Comparison of ENCODE assay signal across 8 cellular contexts in the genomic region with DNA sequence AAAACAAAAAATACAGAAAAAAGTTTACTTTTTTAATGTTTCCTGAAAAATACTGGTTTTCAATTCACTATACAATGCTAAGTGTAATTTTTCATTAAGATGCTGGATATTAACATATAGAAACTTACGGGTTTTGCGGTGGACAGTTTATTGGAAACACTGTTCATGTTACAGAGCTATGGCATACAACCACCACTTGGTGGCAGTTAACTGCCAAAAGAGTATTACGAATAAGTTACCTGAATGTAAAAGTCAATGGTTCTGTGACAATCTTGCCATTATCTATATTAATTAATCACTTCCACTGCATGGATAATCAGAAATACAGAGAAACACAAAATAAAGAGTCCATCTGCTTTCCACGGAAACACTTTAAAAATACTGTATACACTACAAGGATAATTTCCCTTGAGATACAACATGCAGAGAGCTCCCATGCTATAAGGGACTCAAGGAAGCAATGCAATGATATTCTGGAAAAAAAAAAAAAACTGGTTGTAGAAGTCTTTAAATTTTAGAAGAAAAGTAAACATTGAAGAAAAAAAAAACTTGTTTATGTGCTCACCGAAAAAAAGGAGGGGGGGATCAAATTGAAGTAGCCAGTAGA.
DNase-seq lines count a peak whose midpoint lies in the region; ATAC-seq, FAIRE-seq and TF ChIP-seq lines count a peak whose summit lies in the region.

No MANE protein-coding gene starts in this region.

- no peak for TF ChIP-seq EP300 in K562 (IDR thresholded peaks at IDR 0.05; ENCODE audit: low read length)

- H3K9ac ChIP-seq in K562 (ENCODE audit: insufficient read depth in 1 of 2, low read depth in 2 of 2, low read length in 2 of 2): no peak overlapping the region

- H3K27ac ChIP-seq in K562 (ENCODE audit: extremely low read depth, low read depth, low read length): no peak overlapping the region

- H3K36me3 ChIP-seq in K562 (ENCODE audit: control insufficient read depth, insufficient read depth, low read length): no peaks in the 10 kb centered on the region

- peak; percentile 67 for FAIRE-seq in K562 (lab: Jason Lieb, UNC)

- no peaks in the 10 kb centered on the region for H4K20me1 ChIP-seq in K562 (replicated peaks; ENCODE audit: control insufficient read depth, insufficient read depth, low read length)

- H3K9me3 ChIP-seq in K562 (replicated peaks; ENCODE audit: control insufficient read depth, insufficient read depth, low read depth, low read length): no peaks in the 10 kb centered on the region

- DNase-seq in Caki2 (ENCODE audit: low read depth) (peak; percentile 19), NCI-H2171 treated with DMSO at 0.1 percent for 48 hours (lab: John Stamatoyannopoulos, UW) (peak; percentile 39), K562 (ENCODE audit: extremely low read depth in 1 of 4, low spot score in 3 of 4) (peak; percentile 12 to 28 (median 15)), left lobe of liver (ENCODE audit: low spot score) (no peak), GOT3 (lab: John Stamatoyannopoulos, UW) (no peak)
- no peak for DNase-seq in activated T-cell treated with anti-CD3 and anti-CD28 coated beads, Interleukin-2, amount 50 U/mL, for 48 hours

- no peak overlapping the region for H3K4me3 ChIP-seq in K562

- BruUV-seq in K562 (replicated peaks; lab: Mats Ljungman, UMichigan): no TSS peak

- TF ChIP-seq POLR2A in K562 (conservative IDR thresholded peaks at IDR 0.05): no peak

- no peaks in the 10 kb centered on the region for H3K79me2 ChIP-seq in K562 (ENCODE audit: control insufficient read depth, insufficient read depth, low read length)

- peak; percentile 69 to 73 for TF ChIP-seq RAD21 in K562 (CRISPR knock-in tag; conservative IDR thresholded peaks at IDR 0.05 in 1 of 2, IDR thresholded peaks at IDR 0.05 in 1 of 2)

- in situ Hi-C loops in Caki2 (cut with HindIII; ENCODE audit: low pct_unique_long_range_greater_than_20kb, low sequenced_read_pairs) (no loop called here), K562 (cut with MboI) (no loop called here)

- no peaks in the 10 kb centered on the region for H3K27me3 ChIP-seq in K562 (ENCODE audit: control insufficient read depth in 2 of 2, insufficient read depth in 2 of 2, low read length in 2 of 2)

- CTCF ChIA-PET in K562 (lab: Yijun Ruan, JAX; ENCODE audit: low intra/inter-chr PET ratio): interaction anchor here (0.6 kb wide), 2 partner anchors 112 to 123 kb away, joined by 3 read pairs; no protein-coding TSS in a partner anchor

- no peak overlapping the region for H2AFZ ChIP-seq in K562 (ENCODE audit: low read depth, low read length)

- H3K4me1 ChIP-seq in K562 (replicated peaks in 1 of 2; ENCODE audit: control insufficient read depth in 2 of 2, insufficient read depth in 2 of 2, low read length in 2 of 2): no peaks in the 10 kb centered on the region

- intact Hi-C loops in K562 (cut with micrococcal nuclease): no loop called here

- peak in 2 of 3 experiments; percentile 42 to 54; a peak in 3 of 6 replicates for TF ChIP-seq CTCF in K562 (IDR thresholded peaks at IDR 0.05 in 2 of 3, conservative IDR thresholded peaks at IDR 0.05 in 1 of 3; ENCODE audit: insufficient read depth in 2 of 3, low read depth in 1 of 3, low read length in 3 of 3)

- POLR2A ChIA-PET in K562 (lab: Yijun Ruan, JAX): no interaction called here

- no peak overlapping the region for H3K4me2 ChIP-seq in K562 (ENCODE audit: insufficient read depth, low read length)

- WGBS in K562 (ENCODE audit: insufficient coverage, low coverage, missing lambda C conversion rate): 8% methylated on average over 5 of the region's 5 CpGs

- no peaks in the 10 kb centered on the region for H3K9me1 ChIP-seq in K562 (ENCODE audit: control insufficient read depth, insufficient read depth, low read length)

- ATAC-seq in GM18517 (IDR thresholded peaks at IDR 0.05; ENCODE audit: unreplicated experiment) (peak; percentile 89), HG02885 (IDR thresholded peaks at IDR 0.05; ENCODE audit: poor library complexity, unreplicated experiment) (peak; percentile 97), K562 (peak; percentile 73), left lobe of liver (peak; percentile 84)

TF ChIP-seq in K562, 482 proteins besides CTCF, POLR2A, EP300 and RAD21:
- TF ChIP-seq DLX4 (CRISPR knock-in tag; IDR thresholded peaks at IDR 0.05) (no peak), MED1 (CRISPR knock-in tag; IDR thresholded peaks at IDR 0.05; ENCODE audit: borderline replicate concordance) (no peak), SMC3 (conservative IDR thresholded peaks at IDR 0.05; ENCODE audit: insufficient read depth, low read depth, low read length) (0 out of 2 replicates have a peak, but pooled peaks have one; percentile 8)
- TF ChIP-seq, protein P1, sequence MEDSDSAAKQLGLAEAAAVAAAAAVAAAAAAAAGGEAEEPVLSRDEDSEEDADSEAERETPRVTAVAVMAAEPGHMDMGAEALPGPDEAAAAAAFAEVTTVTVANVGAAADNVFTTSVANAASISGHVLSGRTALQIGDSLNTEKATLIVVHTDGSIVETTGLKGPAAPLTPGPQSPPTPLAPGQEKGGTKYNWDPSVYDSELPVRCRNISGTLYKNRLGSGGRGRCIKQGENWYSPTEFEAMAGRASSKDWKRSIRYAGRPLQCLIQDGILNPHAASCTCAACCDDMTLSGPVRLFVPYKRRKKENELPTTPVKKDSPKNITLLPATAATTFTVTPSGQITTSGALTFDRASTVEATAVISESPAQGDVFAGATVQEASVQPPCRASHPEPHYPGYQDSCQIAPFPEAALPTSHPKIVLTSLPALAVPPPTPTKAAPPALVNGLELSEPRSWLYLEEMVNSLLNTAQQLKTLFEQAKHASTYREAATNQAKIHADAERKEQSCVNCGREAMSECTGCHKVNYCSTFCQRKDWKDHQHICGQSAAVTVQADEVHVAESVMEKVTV (CRISPR knock-in tag; IDR thresholded peaks at IDR 0.05): peak; percentile 55; the same call in 1 of the 2 replicates

Comparison
In these comparisons a context has a peak if more than half of its experiments do, and no peak if none do; other contexts are left out.
1. DNase-seq: peak in Caki2 (single experiment), NCI-H2171 treated with DMSO at 0.1 percent for 48 hours (single experiment) and K562 (4 of 4); none in left lobe of liver (single experiment), GOT3 (single experiment) and activated T-cell treated with anti-CD3 and anti-CD28 coated beads, Interleukin-2, amount 50 U/mL, for 48 hours (0 of 2).
2. Peak in every context shown above with its lines, with median percentiles within 50 percentile points of each other: ATAC-seq.